In genomic region chr15:75204340-75205063, GRCh38 we compare ENCODE assay signal across 8 cellular contexts. TPM values are rescaled to one million over a fixed set of nuclear protein-coding genes. Genes with fewer than 3 reads are reported as not detected.
DNase-seq lines count a peak whose midpoint lies in the region; ATAC-seq, FAIRE-seq and TF ChIP-seq lines count a peak whose summit lies in the region.

No MANE protein-coding gene starts in this region.

- FAIRE-seq in pancreas (lab: Jason Lieb, UNC), result no peak

- H3K9me3 ChIP-seq in pancreas (no peaks in the 10 kb centered on the region), thoracic aorta (no peaks in the 10 kb centered on the region)

- ATAC-seq in activated naive CD4-positive, alpha-beta T cell treated with anti-CD3 and anti-CD28 coated beads, Interleukin-2, amount 50 U/mL, for 72 hours, result peak; percentile 50 to 68
- ATAC-seq in pancreas, result peak; percentile 38 to 70 (median 66)
- ATAC-seq in thoracic aorta (ENCODE audit: insufficient number of reproducible peaks, low FRiP score, low read depth), result no peak

- peaks cover 26% of the 10 kb centered on the region for H3K36me3 ChIP-seq in BJ (ENCODE audit: control insufficient read depth, insufficient read depth, low read length)
- peaks cover 0 to 29% (median 27%) of the 10 kb centered on the region in 3 donors for H3K36me3 ChIP-seq in pancreas
- peaks cover 28% of the 10 kb centered on the region for H3K36me3 ChIP-seq in thoracic aorta

- H3K9me3 Mint-ChIP-seq in activated naive CD4-positive, alpha-beta T cell treated with anti-CD3 and anti-CD28 coated beads, Interleukin-2, amount 50 U/mL, for 72 hours, result no peaks in the 10 kb centered on the region

- POLR2A ChIA-PET in BJ (lab: Charles Lee), result interaction anchor here (0.9 kb wide), 1 partner anchor 175 kb away, joined by 7 read pairs; no protein-coding TSS in a partner anchor

- TF ChIP-seq CTCF in BJ (IDR thresholded peaks at IDR 0.05; ENCODE audit: insufficient read depth, low read depth, low read length), result peak; percentile 99
- peak; percentile 96 for TF ChIP-seq CTCF in GM20000 (IDR thresholded peaks at IDR 0.05; ENCODE audit: extremely low read depth, missing control alignments)
- TF ChIP-seq CTCF in NB4 (IDR thresholded peaks at IDR 0.05; ENCODE audit: low read depth, low read length), result peak; percentile 89
- TF ChIP-seq CTCF in pancreas (IDR thresholded peaks at IDR 0.05), result peak; percentile 67 to 84 (median 78)
- peak; percentile 88 for TF ChIP-seq CTCF in thoracic aorta (IDR thresholded peaks at IDR 0.05)

- DNase-seq in BJ (ENCODE audit: low read depth) (peak; percentile 42), GM20000 (ENCODE audit: low spot score) (peak; percentile 94), NB4 (ENCODE audit: low read depth) (peak; percentile 95), SKM-1 treated with dmso at 0.1 percent for 144 hours (lab: John Stamatoyannopoulos, UW; ENCODE audit: unreplicated experiment) (peak; percentile 80), glomerular visceral epithelial cell (ENCODE audit: extremely low spot score) (peak; percentile 88), pancreas (peak; percentile 87 to 96 (median 91)), thoracic aorta (ENCODE audit: low spot score) (peak; percentile 76)
- DNase-seq in activated naive CD4-positive, alpha-beta T cell treated with anti-CD3 and anti-CD28 coated beads, Interleukin-2, amount 50 U/mL, for 72 hours (ENCODE audit: low spot score in 2 of 2), result peak; percentile 78 to 84

- peaks cover 8% of the 10 kb centered on the region for H3K27me3 ChIP-seq in BJ (ENCODE audit: control insufficient read depth, insufficient read depth, low read length)
- H3K27me3 ChIP-seq in pancreas, result no peaks in the 10 kb centered on the region
- H3K27me3 ChIP-seq in thoracic aorta (replicated peaks; ENCODE audit: insufficient read depth), result no peaks in the 10 kb centered on the region

- CTCF ChIA-PET in BJ (lab: Yijun Ruan, JAX), result interaction anchor here (0.6 to 14.6 kb wide), 13 partner anchors 10 to 177 kb away, joined by 3 to 237 read pairs (median 3); partner anchors contain the start of gene PPCDC

- H3K27ac ChIP-seq in pancreas, result peak overlapping the region in 3 of 4 donors; percentile 7 to 96 (median 91)
- peak overlapping the region; percentile 93 to 98 for H3K27ac ChIP-seq in thoracic aorta

- intact Hi-C loops in pancreas (cut with DNase I), result loop anchor here (5.0 to 10.0 kb wide), 4 partner anchors 162 to 250 kb away; partner anchors contain the start of gene RPP25 (in 1 of the 3)

- WGBS in pancreas, 2 donors, result 7 to 11% methylated on average over 10 of the region's 10 CpGs

- H3K4me1 ChIP-seq in pancreas (peaks cover 5 to 18% (median 16%) of the 10 kb centered on the region in 3 donors), thoracic aorta (ENCODE audit: control insufficient read depth in 1 of 2, low read depth in 2 of 2) (peaks cover 28 to 63% of the 10 kb centered on the region in 2 donors)

- peaks cover 0 to 2% of the 10 kb centered on the region in 2 donors for H3K36me3 Mint-ChIP-seq in activated naive CD4-positive, alpha-beta T cell treated with anti-CD3 and anti-CD28 coated beads, Interleukin-2, amount 50 U/mL, for 72 hours

- no peak for TF ChIP-seq POLR2A in NB4 (IDR thresholded peaks at IDR 0.05; ENCODE audit: extremely low read depth, insufficient read length)

- H3K4me3 ChIP-seq in BJ (ENCODE audit: low read depth, low read length), result no peak overlapping the region
- peak overlapping the region; percentile 99 for H3K4me3 ChIP-seq in NB4 (ENCODE audit: low read depth, low read length)
- peak overlapping the region in 1 of 4 donors; percentile 99 for H3K4me3 ChIP-seq in pancreas
- H3K4me3 ChIP-seq in thoracic aorta, result peak overlapping the region; percentile 99

- peak overlapping the region; percentile 91 to 93 for H3K27ac Mint-ChIP-seq in activated naive CD4-positive, alpha-beta T cell treated with anti-CD3 and anti-CD28 coated beads, Interleukin-2, amount 50 U/mL, for 72 hours

RNA-seq across cellular contexts. Expression of gene C15orf39, which starts 2.8 kb away (rescaled TPM):
- polyA plus RNA-seq in BJ (2011; rRNA removed) (2.5 and 4.5 TPM in 2 replicates), pancreas (10 to 100 TPM in 1 of 2 donors, 1 to 10 TPM in 1; 7.9 to 11.1 TPM)
- 7.0 and 7.7 TPM in 2 replicates for polyA minus RNA-seq in BJ (2011; rRNA and poly(A)+ RNA removed)
- total RNA-seq in activated naive CD4-positive, alpha-beta T cell treated with anti-CD3 and anti-CD28 coated beads, Interleukin-2, amount 50 U/mL, for 72 hours, result 10 to 100 TPM; 17.5 to 22.8 TPM
- total RNA-seq in pancreas (10 to 100 TPM in 4 of 6 donors, 1 to 10 TPM in 2; 8.2 to 27.4 (median 16.3) TPM), thoracic aorta (10 to 100 TPM; 22.7 to 45.2 TPM)

RNA-seq across cellular contexts. Expression of gene GOLGA6C, which starts 53.6 kb away (rescaled TPM):
- polyA plus RNA-seq in BJ (2011; rRNA removed), result not detected in 2 replicates
- not detected in 2 replicates for polyA minus RNA-seq in BJ (2011; rRNA and poly(A)+ RNA removed)
- under 1 TPM in 1 of 2 donors, not detected in 1; 0.11 TPM for total RNA-seq in activated naive CD4-positive, alpha-beta T cell treated with anti-CD3 and anti-CD28 coated beads, Interleukin-2, amount 50 U/mL, for 72 hours
- not detected for total RNA-seq in pancreas
- polyA plus RNA-seq in pancreas, result not detected
- total RNA-seq in thoracic aorta, result under 1 TPM in 1 of 2 donors, not detected in 1; 0.56 TPM

Comparison
In these comparisons a context has a peak if more than half of its experiments do, and no peak if none do; other contexts are left out.
1. DNase-seq: peak in every context shown above with its lines; median percentile 95 in NB4; 94 in GM20000; 91 in pancreas; 88 in glomerular visceral epithelial cell; 81 in activated naive CD4-positive, alpha-beta T cell treated with anti-CD3 and anti-CD28 coated beads, Interleukin-2, amount 50 U/mL, for 72 hours; 80 in SKM-1 treated with dmso at 0.1 percent for 144 hours; 76 in thoracic aorta; 42 in BJ.